Comparison of ENCODE assay signal across 9 cellular contexts in the genomic region with DNA sequence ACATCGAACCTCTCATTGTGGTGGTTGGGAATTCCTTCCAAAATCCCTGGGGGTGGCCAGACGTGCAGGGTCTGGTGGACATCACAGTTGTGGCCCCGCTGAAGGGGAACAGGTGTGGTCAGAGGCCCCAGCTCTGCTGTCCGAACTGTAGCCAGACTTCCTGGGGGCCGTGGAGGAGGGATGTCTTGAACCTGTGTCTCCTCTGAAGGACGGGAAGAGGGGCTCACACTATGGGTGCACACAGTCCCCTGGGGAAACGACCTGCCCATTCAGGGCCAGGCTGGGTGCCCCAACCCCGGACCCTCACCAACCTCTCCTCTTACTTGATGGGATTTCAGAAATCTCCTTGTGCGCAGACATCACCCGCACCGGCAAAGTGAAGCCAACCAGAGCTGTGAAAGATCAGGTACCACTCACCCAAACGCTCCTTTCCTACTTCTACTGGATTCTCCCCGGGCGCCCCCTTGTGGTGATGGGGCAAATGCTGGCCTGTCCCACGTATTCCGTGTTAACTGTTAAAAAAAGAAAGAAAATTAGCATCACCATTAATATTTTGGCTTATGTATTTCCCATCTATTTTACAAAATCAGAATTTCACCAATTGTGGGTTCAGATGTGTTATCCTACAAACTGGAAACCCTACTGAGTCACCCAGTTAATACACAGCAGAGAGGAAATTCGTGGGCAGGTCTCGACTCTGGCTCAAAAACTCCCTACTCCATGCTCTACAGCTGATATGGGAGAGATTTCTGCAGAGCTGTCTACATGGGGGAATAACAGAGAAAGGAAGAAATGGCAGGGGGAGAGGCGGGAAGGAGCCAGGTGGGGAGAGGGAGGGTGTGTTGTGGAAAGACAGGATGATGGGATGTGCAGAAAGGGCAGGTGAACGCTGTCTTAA. TPM values are rescaled to one million over a fixed set of nuclear protein-coding genes. Genes with fewer than 3 reads are reported as not detected.
DNase-seq lines count a peak whose midpoint lies in the region; ATAC-seq, FAIRE-seq and TF ChIP-seq lines count a peak whose summit lies in the region.
"Had no signal": no experiment of that assay in that cellular context is flagged by ENCODE, and none has a peak within 500 bp of the region (broad histone marks: within the 10 kb centered on the region; RNA-seq: fewer than 3 reads in every experiment).

No MANE protein-coding gene starts in this region.

- H3K4me3 Mint-ChIP-seq in memory B cell, result no peak overlapping the region

- H3K36me3 Mint-ChIP-seq in memory B cell, result no peaks in the 10 kb centered on the region

- H3K27ac Mint-ChIP-seq in memory B cell, result no peak overlapping the region

- no peak overlapping the region for H3K4me3 ChIP-seq in dorsolateral prefrontal cortex
- H3K4me3 ChIP-seq: skin epidermis had no signal

- H3K4me1 Mint-ChIP-seq in memory B cell, result no peaks in the 10 kb centered on the region

- TF ChIP-seq CTCF in dorsolateral prefrontal cortex (IDR thresholded peaks at IDR 0.05 in 54 of 56, conservative IDR thresholded peaks at IDR 0.05 in 2 of 56; ENCODE audit: low read depth in 1 of 56, partially characterized antibody in 56 of 56), result peak; percentile 44 to 85 (median 72)

- H3K9me3 Mint-ChIP-seq in memory B cell, result no peaks in the 10 kb centered on the region

- H3K27me3 Mint-ChIP-seq in memory B cell, result peaks cover 24% of the 10 kb centered on the region

- peaks cover 0 to 20% (median 0%) of the 10 kb centered on the region in 45 donors for H3K27me3 ChIP-seq in dorsolateral prefrontal cortex

- FAIRE-seq in GM12891 (lab: Jason Lieb, UNC), result peak; percentile 70

- DNase-seq in A172 (ENCODE audit: low spot score) (peak; percentile 58), GM12891 (ENCODE audit: insufficient read length, low spot score) (peak; percentile 42), NCI-H2196 treated with DMSO at 0.1 percent for 48 hours (lab: John Stamatoyannopoulos, UW; ENCODE audit: unreplicated experiment) (peak; percentile 45), dorsolateral prefrontal cortex (peak in 8 of 10 donors; percentile 39 to 58 (median 47)), memory B cell (ENCODE audit: low spot score in 2 of 2) (peak; percentile 57 to 72)
- DNase-seq in activated CD4-positive, alpha-beta T cell treated with anti-CD3 and anti-CD28 coated beads, Interleukin-2, amount 50 U/mL, for 1 hour, result peak; percentile 65
- peak; percentile 50 for DNase-seq in stimulated activated CD8-positive, alpha-beta memory T cell treated with anti-CD3 and anti-CD28 coated beads, Interleukin-15, amount 100 ng/mL, for 24 hours (ENCODE audit: low read depth)

- no peak overlapping the region for H3K27ac ChIP-seq in dorsolateral prefrontal cortex
- H3K27ac ChIP-seq: skin epidermis had no signal

- no peak for TF ChIP-seq POLR2A in GM12891 (IDR thresholded peaks at IDR 0.05; ENCODE audit: low read depth, low read length)

- intact Hi-C loops in dorsolateral prefrontal cortex (cut with DNase I), result loop anchor here (2.0 to 5.0 kb wide), 3 partner anchors 209 to 274 kb away; no protein-coding TSS in a partner anchor

- peak; percentile 70 for ATAC-seq in memory B cell (ENCODE audit: low read depth)
- ATAC-seq in HG02759 (IDR thresholded peaks at IDR 0.05; ENCODE audit: unreplicated experiment), result no peak

TF ChIP-seq in GM12891, 5 proteins besides CTCF, POLR2A, EP300 and RAD21:
- TF ChIP-seq POU2F2 (IDR thresholded peaks at IDR 0.05; ENCODE audit: low read depth, low read length), result no peak
- no peak for TF ChIP-seq TAF1 (IDR thresholded peaks at IDR 0.05; ENCODE audit: low read depth, low read length)
- no peak for TF ChIP-seq PAX5 (IDR thresholded peaks at IDR 0.05; ENCODE audit: insufficient read depth, low read length, severe bottlenecking)
- no peak for TF ChIP-seq SPI1 (IDR thresholded peaks at IDR 0.05; ENCODE audit: low read depth, low read length)
- TF ChIP-seq POLR2AphosphoS5 (IDR thresholded peaks at IDR 0.05; ENCODE audit: low read depth, low read length), result no peak
TF ChIP-seq in GM12891: peak in this region for 0.

RNA-seq across cellular contexts. Expression of a gene that starts 28.1 kb away (rescaled TPM):
- 0.29 and 0.50 TPM in 2 replicates for total RNA-seq in A172 (2014; rRNA removed; shearing (Covaris generic))
- polyA plus RNA-seq in GM12891 (2012; ENCODE audit: low read depth, missing spikeins), result not detected
- total RNA-seq in dorsolateral prefrontal cortex, result 1 to 10 TPM in 70 of 120 experiments, under 1 TPM in 24, not detected in 26; 0.20 to 7.8 (median 1.9) TPM

RNA-seq across cellular contexts. Expression of a gene that starts 35.9 kb away (rescaled TPM):
- total RNA-seq in A172 (2014; rRNA removed; shearing (Covaris generic)), result not detected in 2 replicates
- not detected for polyA plus RNA-seq in GM12891 (2012; ENCODE audit: low read depth, missing spikeins)
- total RNA-seq in dorsolateral prefrontal cortex, result not detected
